ENCODE assay signal across 8 cellular contexts in genomic region chr1:198929961-198930599, GRCh38.
DNase-seq lines count a peak whose midpoint lies in the region; ATAC-seq and TF ChIP-seq lines count a peak whose summit lies in the region.

No MANE protein-coding gene starts in this region.

- H4K20me1 ChIP-seq in hepatocyte (ENCODE audit: insufficient read depth, poor library complexity, severe bottlenecking): peaks cover 8% of the 10 kb centered on the region

- H3K4me1 Mint-ChIP-seq in activated CD8-positive, alpha-beta T cell treated with anti-CD3 and anti-CD28 coated beads, Interleukin-2, amount 10 ng/mL, durations not matched to agents 7 days and 5 days (ENCODE audit: low read depth): peaks cover 43% of the 10 kb centered on the region

- H3K79me2 ChIP-seq in hepatocyte: peaks cover 100% of the 10 kb centered on the region

- no peaks in the 10 kb centered on the region for H3K9me3 ChIP-seq in hepatocyte (ENCODE audit: low read depth)
- H3K9me3 ChIP-seq in stomach: no peaks in the 10 kb centered on the region

- H2AFZ ChIP-seq in hepatocyte: no peak overlapping the region

- H3K4me2 ChIP-seq in hepatocyte: peak overlapping the region; percentile 57

- ATAC-seq in activated CD8-positive, alpha-beta T cell treated with anti-CD3 and anti-CD28 coated beads, Interleukin-2, amount 10 ng/mL, durations not matched to agents 7 days and 5 days: peak; percentile 68
- ATAC-seq in omental fat pad (ENCODE audit: low FRiP score): no peak

- H3K27me3 ChIP-seq in hepatocyte: no peaks in the 10 kb centered on the region
- no peaks in the 10 kb centered on the region for H3K27me3 ChIP-seq in stomach

- intact Hi-C loops in stomach (cut with DNase I; ENCODE audit: low total_unique reads): no loop called here

- no peaks in the 10 kb centered on the region for H3K9me3 Mint-ChIP-seq in activated CD8-positive, alpha-beta T cell treated with anti-CD3 and anti-CD28 coated beads, Interleukin-2, amount 10 ng/mL, durations not matched to agents 7 days and 5 days (ENCODE audit: insufficient read depth)

- peak; percentile 12 for DNase-seq in GM04504 (ENCODE audit: low read depth)
- DNase-seq in H4 (ENCODE audit: low spot score): peak; percentile 30
- DNase-seq in NAMALWA (ENCODE audit: low spot score): peak; percentile 61
- no peak for DNase-seq in activated CD8-positive, alpha-beta T cell treated with anti-CD3 and anti-CD28 coated beads, Interleukin-2, amount 10 ng/mL, durations not matched to agents 7 days and 5 days
- peak; percentile 21 for DNase-seq in hepatocyte (ENCODE audit: low spot score)
- DNase-seq in stomach: no peak
- no peak for DNase-seq in omental fat pad (ENCODE audit: low spot score)
- DNase-seq in mesenteric fat pad (ENCODE audit: low spot score): no peak

- no peaks in the 10 kb centered on the region for H3K27me3 Mint-ChIP-seq in activated CD8-positive, alpha-beta T cell treated with anti-CD3 and anti-CD28 coated beads, Interleukin-2, amount 10 ng/mL, durations not matched to agents 7 days and 5 days (ENCODE audit: low read depth)

- H3K36me3 ChIP-seq in hepatocyte (replicated peaks; ENCODE audit: insufficient read depth, low read depth): no peaks in the 10 kb centered on the region
- H3K36me3 ChIP-seq in stomach: no peaks in the 10 kb centered on the region

- 56% methylated on average over 9 of the region's 9 CpGs for WGBS in hepatocyte (ENCODE audit: low lambda C conversion rate, missing lambda C conversion rate)
- 41 to 57% (median 55%) methylated on average over 9 of the region's 9 CpGs for WGBS in stomach, 5 donors

- H3K27ac ChIP-seq in hepatocyte (peak overlapping the region; percentile 56), stomach (peak overlapping the region in 3 of 5 donors; percentile 2 to 45 (median 44))

- H3K36me3 Mint-ChIP-seq in activated CD8-positive, alpha-beta T cell treated with anti-CD3 and anti-CD28 coated beads, Interleukin-2, amount 10 ng/mL, durations not matched to agents 7 days and 5 days (ENCODE audit: low read depth): peaks cover 41% of the 10 kb centered on the region

- TF ChIP-seq CTCF in hepatocyte (IDR thresholded peaks at IDR 0.05; ENCODE audit: poor library complexity) (no peak), stomach (IDR thresholded peaks at IDR 0.05) (no peak), omental fat pad (IDR thresholded peaks at IDR 0.05) (no peak)

- H3K4me3 ChIP-seq in hepatocyte: no peak overlapping the region
- peak overlapping the region in 1 of 4 donors; percentile 2 for H3K4me3 ChIP-seq in stomach

- H3K4me3 Mint-ChIP-seq in activated CD8-positive, alpha-beta T cell treated with anti-CD3 and anti-CD28 coated beads, Interleukin-2, amount 10 ng/mL, durations not matched to agents 7 days and 5 days: peak overlapping the region; percentile 80

- TF ChIP-seq EP300 in stomach (IDR thresholded peaks at IDR 0.05): no peak

- H3K9me2 ChIP-seq in hepatocyte (replicated peaks; ENCODE audit: insufficient read depth): no peaks in the 10 kb centered on the region

- H3K27ac Mint-ChIP-seq in activated CD8-positive, alpha-beta T cell treated with anti-CD3 and anti-CD28 coated beads, Interleukin-2, amount 10 ng/mL, durations not matched to agents 7 days and 5 days: peak overlapping the region; percentile 86

- POLR2A ChIA-PET in activated CD8-positive, alpha-beta T cell treated with anti-CD3 and anti-CD28 coated beads, Interleukin-2, amount 10 ng/mL, durations not matched to agents 7 days and 5 days (lab: Charles Lee): interaction anchor here (1.1 kb wide), 1 partner anchor 29 kb away, joined by 3 read pairs; no protein-coding TSS in a partner anchor

- TF ChIP-seq POLR2A in stomach (IDR thresholded peaks at IDR 0.05): no peak

- H3K4me1 ChIP-seq in hepatocyte (ENCODE audit: insufficient read depth): peaks cover 7% of the 10 kb centered on the region
- peaks cover 0 to 9% (median 2%) of the 10 kb centered on the region in 4 donors for H3K4me1 ChIP-seq in stomach

- CTCF ChIA-PET in activated CD8-positive, alpha-beta T cell treated with anti-CD3 and anti-CD28 coated beads, Interleukin-2, amount 10 ng/mL, durations not matched to agents 7 days and 5 days (lab: Charles Lee): interaction anchor here (1.2 to 2.3 kb wide), 3 partner anchors 79 to 183 kb away, joined by 3 to 8 read pairs (median 5); no protein-coding TSS in a partner anchor

Comparison
In these comparisons a context has a peak if more than half of its experiments do, and no peak if none do; other contexts are left out.
1. DNase-seq: peak in GM04504 (single experiment), H4 (single experiment), NAMALWA (single experiment) and hepatocyte (single experiment); none in activated CD8-positive, alpha-beta T cell treated with anti-CD3 and anti-CD28 coated beads, Interleukin-2, amount 10 ng/mL, durations not matched to agents 7 days and 5 days (single experiment), stomach (single experiment), omental fat pad (single experiment) and mesenteric fat pad (single experiment).